Comparison of ENCODE assay signal across 10 cellular contexts in genomic region chr11:61153593-61154090, GRCh38. TPM values are rescaled to one million over a fixed set of nuclear protein-coding genes. Genes with fewer than 3 reads are reported as not detected.
DNase-seq lines count a peak whose midpoint lies in the region; ATAC-seq and TF ChIP-seq lines count a peak whose summit lies in the region.
"Had no signal": no experiment of that assay in that cellular context is flagged by ENCODE, and none has a peak within 500 bp of the region (broad histone marks: within the 10 kb centered on the region; RNA-seq: fewer than 3 reads in every experiment).

No MANE protein-coding gene starts in this region.

- peaks cover 40% of the 10 kb centered on the region for H3K4me1 ChIP-seq in adipocyte (ENCODE audit: control insufficient read depth, insufficient read depth, low read length)
- peaks cover 0 to 68% (median 37%) of the 10 kb centered on the region in 12 donors for H3K4me1 ChIP-seq in heart left ventricle
- peaks cover 11% of the 10 kb centered on the region for H3K4me1 ChIP-seq in ovary (ENCODE audit: insufficient read depth)

- no peak overlapping the region for H3K4me3 Mint-ChIP-seq in progenitor cell of endocrine pancreas (ENCODE audit: low read depth)

- WGBS in heart left ventricle, 4 donors: 70 to 85% (median 80%) methylated on average over 2 of the region's 2 CpGs
- 41 to 57% (median 53%) methylated on average over 2 of the region's 2 CpGs for WGBS in ovary, 3 donors

- peak overlapping the region; percentile 61 for H3K9ac ChIP-seq in adipocyte (ENCODE audit: low read length)

- TF ChIP-seq CTCF in AG09309 (IDR thresholded peaks at IDR 0.05; ENCODE audit: control insufficient read depth, insufficient read depth, low read depth, low read length, missing control alignments) (no peak), heart left ventricle (IDR thresholded peaks at IDR 0.05) (no peak), progenitor cell of endocrine pancreas (IDR thresholded peaks at IDR 0.05; ENCODE audit: unreplicated experiment) (no peak), ovary (IDR thresholded peaks at IDR 0.05) (no peak)

- H3K27me3 ChIP-seq in adipocyte (replicated peaks; ENCODE audit: control insufficient read depth, insufficient read depth, low read length): no peaks in the 10 kb centered on the region
- H3K27me3 ChIP-seq in heart left ventricle: no peaks in the 10 kb centered on the region
- no peaks in the 10 kb centered on the region for H3K27me3 ChIP-seq in ovary

- intact Hi-C loops in heart left ventricle (cut with DNase I) (no loop called here), ovary (cut with DNase I) (no loop called here)

- H3K9me3 ChIP-seq in adipocyte (ENCODE audit: control insufficient read depth, low read length): peaks cover 12% of the 10 kb centered on the region
- H3K9me3 ChIP-seq in heart left ventricle: peaks cover 0 to 19% (median 10%) of the 10 kb centered on the region in 12 donors
- no peaks in the 10 kb centered on the region for H3K9me3 ChIP-seq in ovary

- no peak overlapping the region for H3K4me3 ChIP-seq in AG09309 (ENCODE audit: control insufficient read depth, low read depth, low read length)
- H3K4me3 ChIP-seq in adipocyte (ENCODE audit: low read length): peak overlapping the region; percentile 25
- no peak overlapping the region for H3K4me3 ChIP-seq in heart left ventricle
- no peak overlapping the region for H3K4me3 ChIP-seq in ovary

- H3K36me3 ChIP-seq in adipocyte (ENCODE audit: control insufficient read depth, insufficient read depth, low read length, severe bottlenecking): peaks cover 4% of the 10 kb centered on the region
- peaks cover 0 to 12% (median 0%) of the 10 kb centered on the region in 9 donors for H3K36me3 ChIP-seq in heart left ventricle
- H3K36me3 ChIP-seq in ovary: no peaks in the 10 kb centered on the region

- H3K27ac Mint-ChIP-seq in progenitor cell of endocrine pancreas: peak overlapping the region; percentile 63

- no peaks in the 10 kb centered on the region for H3K27me3 Mint-ChIP-seq in progenitor cell of endocrine pancreas

- peaks cover 20% of the 10 kb centered on the region for H3K36me3 Mint-ChIP-seq in progenitor cell of endocrine pancreas (ENCODE audit: insufficient read depth)

- TF ChIP-seq POLR2A in heart left ventricle (IDR thresholded peaks at IDR 0.05) (no peak), ovary (IDR thresholded peaks at IDR 0.05) (no peak)

- TF ChIP-seq EP300 in ovary (IDR thresholded peaks at IDR 0.05): no peak

- H3K27ac ChIP-seq in heart left ventricle: peak overlapping the region in 9 of 12 donors; percentile 0 to 80 (median 61)
- H3K27ac ChIP-seq in ovary: no peak overlapping the region

- ATAC-seq in heart left ventricle: peak in 2 of 4 donors; percentile 13 to 35
- ATAC-seq in HG03460 (IDR thresholded peaks at IDR 0.05; ENCODE audit: unreplicated experiment): no peak

- peak; percentile 37 for DNase-seq in AG09309 (ENCODE audit: low read depth)
- peak; percentile 56 for DNase-seq in adipocyte (ENCODE audit: low read depth)
- DNase-seq in heart left ventricle: no peak
- no peak for DNase-seq in progenitor cell of endocrine pancreas (ENCODE audit: low spot score, unreplicated experiment)
- DNase-seq in effector CD8-positive, alpha-beta T cell (lab: John Stamatoyannopoulos, UW): no peak
- DNase-seq in NCI-H345 (lab: John Stamatoyannopoulos, UW): no peak
- DNase-seq in ovary: no peak
- DNase-seq: Kasumi-1, NCI-H526 treated with DMSO at 0.1 percent for 48 hours had no signal

- peaks cover 13% of the 10 kb centered on the region for H3K9me3 Mint-ChIP-seq in progenitor cell of endocrine pancreas (ENCODE audit: low read depth)

- peaks cover 54% of the 10 kb centered on the region for H3K4me1 Mint-ChIP-seq in progenitor cell of endocrine pancreas (ENCODE audit: low read depth)

RNA-seq across cellular contexts. Expression of gene VPS37C, which starts 7.6 kb away (rescaled TPM):
- total RNA-seq in heart left ventricle (10 to 100 TPM; 11.4 to 27.6 (median 17.1) TPM), progenitor cell of endocrine pancreas (28.1 and 30.8 TPM in 2 replicates), ovary (10 to 100 TPM; 11.3 to 25.8 (median 20.7) TPM)
- polyA plus RNA-seq in heart left ventricle (10 to 100 TPM; 11.0 to 29.0 TPM), ovary (10 to 100 TPM in 1 of 2 donors, 1 to 10 TPM in 1; 7.8 to 14.0 TPM)

RNA-seq across cellular contexts. Expression of gene PGA3, which starts 49.7 kb away (rescaled TPM):
- total RNA-seq in heart left ventricle (1 to 10 TPM in 3 of 9 donors, under 1 TPM in 1, not detected in 5; 0.16 to 3.1 (median 1.4) TPM), progenitor cell of endocrine pancreas (not detected in 2 replicates), ovary (1 to 10 TPM in 3 of 7 donors, under 1 TPM in 2, not detected in 2; 0.38 to 4.3 (median 1.0) TPM)
- polyA plus RNA-seq in heart left ventricle (1 to 10 TPM in 1 of 2 donors, under 1 TPM in 1; 0.21 to 2.7 TPM), ovary (1 to 10 TPM in 1 of 2 donors, under 1 TPM in 1; 0.43 to 1.5 TPM)

RNA-seq across cellular contexts. Expression of gene CD5, which starts 51.4 kb away (rescaled TPM):
- 1 to 10 TPM in 2 of 9 donors, under 1 TPM in 6, not detected in 1; 0.12 to 6.0 (median 0.23) TPM for total RNA-seq in heart left ventricle
- under 1 TPM in 1 of 2 donors, not detected in 1; 0.10 TPM for polyA plus RNA-seq in heart left ventricle
- total RNA-seq in progenitor cell of endocrine pancreas: not detected in 2 replicates
- 1 to 10 TPM in 1 of 7 donors, under 1 TPM in 5, not detected in 1; 0.12 to 1.3 (median 0.29) TPM for total RNA-seq in ovary
- polyA plus RNA-seq in ovary: under 1 TPM; 0.12 to 0.83 TPM

Comparison
In these comparisons a context has a peak if more than half of its experiments do, and no peak if none do; other contexts are left out.
1. DNase-seq: peak in AG09309 (single experiment) and adipocyte (single experiment); none in heart left ventricle (0 of 5), progenitor cell of endocrine pancreas (single experiment), effector CD8-positive, alpha-beta T cell (single experiment), NCI-H345 (single experiment) and ovary (0 of 5).
2. H3K27ac ChIP-seq: peak in heart left ventricle (9 of 12); none in ovary (0 of 2).